In genomic region chr3:120157113-120157512, GRCh38 we compare ENCODE assay signal across 22 cellular contexts.
"Had no signal": no experiment of that assay in that cellular context is flagged by ENCODE, and none has a peak within 500 bp of the region (broad histone marks: within the 10 kb centered on the region; RNA-seq: fewer than 3 reads in every experiment).

No MANE protein-coding gene starts in this region.

- H3K27ac ChIP-seq: esophagus squamous epithelium, left ventricle myocardium inferior, psoas muscle, spleen, testis, tibial nerve, uterus had no signal

- H3K27me3 ChIP-seq: esophagus squamous epithelium, spleen, testis, tibial nerve, uterus had no signal

- H3K4me3 Mint-ChIP-seq: dendritic cell treated with granulocyte-macrophage colony-stimulating factor and Interleukin-4, amounts not matched to agents 40 ng/mL and 50 ng/mL, for 4 days; effector memory CD8-positive, alpha-beta T cell; immature natural killer cell; naive thymus-derived CD4-positive, alpha-beta T cell; nephron progenitor cell; stimulated activated naive B cell treated with anti-CD40 and anti-IgM and Interleukin-4, amounts not matched to agents 10 μg/mL and 1 μg/mL and 100 μg/mL, for 72 hours; stimulated activated naive CD8-positive, alpha-beta T cell treated with anti-CD3 and anti-CD28 coated beads, Interleukin-15, amount 100 ng/mL, for 72 hours had no signal

- H3K4me1 Mint-ChIP-seq: immature natural killer cell; naive thymus-derived CD4-positive, alpha-beta T cell had no signal

- H3K4me3 ChIP-seq: esophagus squamous epithelium, left ventricle myocardium inferior, lung, psoas muscle, spleen, testis, tibial nerve, uterus had no signal

- H3K27me3 Mint-ChIP-seq: dendritic cell treated with granulocyte-macrophage colony-stimulating factor and Interleukin-4, amounts not matched to agents 40 ng/mL and 50 ng/mL, for 4 days; stimulated activated naive CD8-positive, alpha-beta T cell treated with anti-CD3 and anti-CD28 coated beads, Interleukin-15, amount 100 ng/mL, for 72 hours had no signal

- H3K36me3 ChIP-seq: esophagus squamous epithelium, left ventricle myocardium inferior, spleen, tibial nerve, uterus had no signal

- H3K4me1 ChIP-seq: left ventricle myocardium inferior, testis, uterus had no signal

- H3K27ac Mint-ChIP-seq: dendritic cell treated with granulocyte-macrophage colony-stimulating factor and Interleukin-4, amounts not matched to agents 40 ng/mL and 50 ng/mL, for 4 days; effector memory CD8-positive, alpha-beta T cell; immature natural killer cell; naive thymus-derived CD4-positive, alpha-beta T cell; nephron progenitor cell; stimulated activated naive B cell treated with anti-CD40 and anti-IgM and Interleukin-4, amounts not matched to agents 10 μg/mL and 1 μg/mL and 100 μg/mL, for 72 hours had no signal

- H3K9me3 ChIP-seq: psoas muscle, testis, uterus had no signal

- DNase-seq: effector memory CD8-positive, alpha-beta T cell; esophagus squamous epithelium; foreskin fibroblast; immature natural killer cell; left ventricle myocardium inferior; mesendoderm; naive thymus-derived CD4-positive, alpha-beta T cell; nephron progenitor cell; psoas muscle; retina; spleen; stimulated activated CD4-positive, alpha-beta T cell treated with anti-CD3 and anti-CD28 coated beads, Interleukin-15, amount 100 ng/mL, for 24 hours; stimulated activated CD4-positive, alpha-beta T cell treated with anti-CD3 and anti-CD28 coated beads, Interleukin-1b, Interleukin-23, amount 100 ng/mL, for 48 hours; stimulated activated CD4-positive, alpha-beta T cell treated with anti-CD3 and anti-CD28 coated beads, Interleukin-4, amount 100 ng/mL, for 24 hours; stimulated activated naive B cell treated with anti-CD40 and anti-IgM and Interleukin-4, amounts not matched to agents 10 μg/mL and 1 μg/mL and 100 μg/mL, for 72 hours; stimulated activated naive CD8-positive, alpha-beta T cell treated with anti-CD3 and anti-CD28 coated beads, Interleukin-15, amount 100 ng/mL, for 72 hours; testis; uterus had no signal

- ATAC-seq: effector memory CD8-positive, alpha-beta T cell; naive thymus-derived CD4-positive, alpha-beta T cell; psoas muscle; sciatic nerve; stimulated activated naive B cell treated with anti-CD40 and anti-IgM and Interleukin-4, amounts not matched to agents 10 μg/mL and 1 μg/mL and 100 μg/mL, for 72 hours; stimulated activated naive CD8-positive, alpha-beta T cell treated with anti-CD3 and anti-CD28 coated beads, Interleukin-15, amount 100 ng/mL, for 72 hours had no signal
